29 cellular contexts compared by ENCODE assay signal in genomic region chr20:21355981-21356380, GRCh38. TPM values are rescaled to one million over a fixed set of nuclear protein-coding genes. Genes with fewer than 3 reads are reported as not detected.
"Had no signal": no experiment of that assay in that cellular context is flagged by ENCODE, and none has a peak within 500 bp of the region (broad histone marks: within the 10 kb centered on the region; RNA-seq: fewer than 3 reads in every experiment).

No MANE protein-coding gene starts in this region.

- FAIRE-seq: keratinocyte had no signal

- H3K27me3 ChIP-seq: colonic mucosa, esophagus squamous epithelium, gastrocnemius medialis, heart right ventricle, left lung had no signal

- H3K4me1 ChIP-seq: colonic mucosa, esophagus squamous epithelium, gastrocnemius medialis had no signal

- ATAC-seq: effector memory CD8-positive, alpha-beta T cell; esophagus mucosa; gastrocnemius medialis; heart right ventricle; left cardiac atrium; left lung; left ventricle myocardium superior; lower lobe of right lung had no signal

- H3K36me3 ChIP-seq: colonic mucosa had no signal

- H3K9me3 ChIP-seq: colonic mucosa, esophagus squamous epithelium, gastrocnemius medialis, heart right ventricle, left lung, lower lobe of right lung had no signal

- DNase-seq: colonic mucosa; cortex of kidney; effector CD8-positive, alpha-beta T cell; effector memory CD8-positive, alpha-beta T cell; endodermal cell; erythroblast; esophagus squamous epithelium; foreskin fibroblast; gastrocnemius medialis; glutamatergic neuron; head of caudate nucleus; heart right ventricle; hippocampal formation; left cardiac atrium; left lung; left ventricle myocardium superior; lower lobe of right lung; mesendoderm; midbrain had no signal

- H3K4me3 ChIP-seq: colonic mucosa, esophagus squamous epithelium, gastrocnemius medialis, heart right ventricle, left lung, lower lobe of right lung had no signal

- H3K27ac ChIP-seq: colonic mucosa, epithelial cell of prostate, esophagus squamous epithelium, gastrocnemius medialis, heart right ventricle, left lung, lower lobe of right lung had no signal

RNA-seq across cellular contexts. Expression of gene NKX2-4, which starts 41.3 kb away (rescaled TPM):
- total RNA-seq: colonic mucosa, dermis microvascular lymphatic vessel endothelial cell, endodermal cell, esophagus mucosa, esophagus squamous epithelium, gastrocnemius medialis, glomerular endothelial cell, heart right ventricle, kidney epithelial cell, left cardiac atrium, left lung, left ventricle myocardium superior, lower leg skin, lower lobe of right lung, lung microvascular endothelial cell, mononuclear cell, mucosa of gallbladder had no signal
- polyA plus RNA-seq: heart right ventricle, keratinocyte had no signal
